Comparison of ENCODE assay signal across 9 cellular contexts in the genomic region with DNA sequence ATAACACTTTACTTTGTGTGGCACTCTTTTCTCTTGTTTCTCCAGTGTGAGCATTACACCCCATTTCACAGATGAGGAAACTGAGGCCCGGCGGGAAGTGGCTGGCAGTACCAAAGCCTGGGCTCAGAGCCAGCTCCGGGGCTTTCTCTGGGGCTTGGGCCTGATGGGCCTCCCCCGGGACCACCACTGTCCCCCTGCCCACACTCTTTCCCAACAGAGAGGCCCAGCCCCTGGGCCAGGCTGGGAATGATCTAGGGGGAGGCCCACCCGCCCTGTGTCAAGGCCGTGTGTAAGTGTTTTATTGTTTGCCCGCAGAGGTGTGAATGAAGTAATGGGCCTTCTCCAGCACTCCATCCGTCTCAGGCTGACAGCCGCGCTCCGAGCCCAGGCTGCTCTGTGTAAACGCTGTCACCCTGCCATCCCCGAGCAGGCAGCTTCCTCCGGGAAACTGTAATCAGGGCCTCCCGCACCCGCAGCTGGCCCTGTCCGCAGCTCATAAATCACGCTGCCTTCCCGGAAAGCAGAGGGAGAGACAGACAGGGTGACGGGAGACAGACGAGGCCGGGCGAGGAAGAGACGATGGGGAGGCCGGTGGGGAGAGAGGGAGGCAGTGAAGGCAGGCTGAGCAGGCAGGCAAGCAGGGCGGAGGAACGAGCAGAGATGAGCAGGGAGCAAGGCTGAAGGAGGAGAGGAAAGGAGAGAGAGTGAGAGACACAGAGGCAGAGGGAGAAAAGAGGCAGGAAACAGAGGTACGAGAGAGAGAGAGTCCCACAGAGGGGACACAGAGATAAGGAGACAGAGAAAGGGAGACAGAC.
A peak's percentile ranks its signal among the peaks of the same experiment; 100 is the strongest.
DNase-seq lines count a peak whose midpoint lies in the region; ATAC-seq and TF ChIP-seq lines count a peak whose summit lies in the region.
"Had no signal": no experiment of that assay in that cellular context is flagged by ENCODE, and none has a peak within 500 bp of the region (broad histone marks: within the 10 kb centered on the region; RNA-seq: fewer than 3 reads in every experiment).

No MANE protein-coding gene starts in this region.

- H3K27me3 Mint-ChIP-seq in chondrocyte (ENCODE audit: low read depth) = peaks cover 55% of the 10 kb centered on the region
- H3K27me3 Mint-ChIP-seq in activated CD8-positive, alpha-beta memory T cell treated with anti-CD3 and anti-CD28 coated beads, Interleukin-2, amount 10 ng/mL, durations not matched to agents 7 days and 5 days = peaks cover 26% of the 10 kb centered on the region

- no peaks in the 10 kb centered on the region for H3K9me3 Mint-ChIP-seq in chondrocyte (ENCODE audit: low read depth)
- no peaks in the 10 kb centered on the region for H3K9me3 Mint-ChIP-seq in activated CD8-positive, alpha-beta memory T cell treated with anti-CD3 and anti-CD28 coated beads, Interleukin-2, amount 10 ng/mL, durations not matched to agents 7 days and 5 days (ENCODE audit: low read depth)
- H3K9me3 Mint-ChIP-seq: stimulated activated naive CD8-positive, alpha-beta T cell treated with anti-CD3 and anti-CD28 coated beads, Interleukin-15, Interleukin-2, amounts not matched to agents 100 ng/mL and 50 ng/mL, for 24 hours had no signal

- no peaks in the 10 kb centered on the region for H4K20me1 ChIP-seq in neural cell (ENCODE audit: insufficient read depth)

- H3K79me2 ChIP-seq in neural cell (replicated peaks; ENCODE audit: insufficient read depth, low read length) = no peaks in the 10 kb centered on the region

- H3K27ac Mint-ChIP-seq in chondrocyte (ENCODE audit: unreplicated experiment) = no peak overlapping the region
- no peak overlapping the region for H3K27ac Mint-ChIP-seq in activated CD8-positive, alpha-beta memory T cell treated with anti-CD3 and anti-CD28 coated beads, Interleukin-2, amount 10 ng/mL, durations not matched to agents 7 days and 5 days
- H3K27ac Mint-ChIP-seq: stimulated activated naive CD8-positive, alpha-beta T cell treated with anti-CD3 and anti-CD28 coated beads, Interleukin-15, Interleukin-2, amounts not matched to agents 100 ng/mL and 50 ng/mL, for 24 hours had no signal

- H3F3A ChIP-seq in neural cell (ENCODE audit: insufficient read depth, low read length, poor library complexity, severe bottlenecking) = no peaks in the 10 kb centered on the region

- no peaks in the 10 kb centered on the region for H3K36me3 ChIP-seq in neural cell (ENCODE audit: insufficient read depth, low read length)

- no peaks in the 10 kb centered on the region for H3K27me3 ChIP-seq in neural cell (ENCODE audit: insufficient read depth, low read depth, low read length)

- H3K4me3 Mint-ChIP-seq in chondrocyte (ENCODE audit: unreplicated experiment) = peak overlapping the region; percentile 41
- H3K4me3 Mint-ChIP-seq in activated CD8-positive, alpha-beta memory T cell treated with anti-CD3 and anti-CD28 coated beads, Interleukin-2, amount 10 ng/mL, durations not matched to agents 7 days and 5 days = no peak overlapping the region
- H3K4me3 Mint-ChIP-seq: stimulated activated naive CD8-positive, alpha-beta T cell treated with anti-CD3 and anti-CD28 coated beads, Interleukin-15, Interleukin-2, amounts not matched to agents 100 ng/mL and 50 ng/mL, for 24 hours had no signal

- peak; percentile 90 for TF ChIP-seq EP300 in neural cell (conservative IDR thresholded peaks at IDR 0.05; ENCODE audit: poor library complexity, severe bottlenecking)

- H3K4me1 Mint-ChIP-seq in chondrocyte (ENCODE audit: low read depth) = no peaks in the 10 kb centered on the region
- no peaks in the 10 kb centered on the region for H3K4me1 Mint-ChIP-seq in activated CD8-positive, alpha-beta memory T cell treated with anti-CD3 and anti-CD28 coated beads, Interleukin-2, amount 10 ng/mL, durations not matched to agents 7 days and 5 days

- H3K9me2 ChIP-seq in neural cell (ENCODE audit: insufficient read depth, low read length) = no peaks in the 10 kb centered on the region

- peak; percentile 95 for DNase-seq in DMS53 (lab: John Stamatoyannopoulos, UW)
- DNase-seq in NCI-H2029 (lab: John Stamatoyannopoulos, UW) = peak; percentile 47
- DNase-seq in chondrocyte (ENCODE audit: low spot score) = peak; percentile 80
- DNase-seq in activated CD8-positive, alpha-beta memory T cell treated with anti-CD3 and anti-CD28 coated beads, Interleukin-2, amount 10 ng/mL, durations not matched to agents 7 days and 5 days = no peak
- no peak for DNase-seq in activated CD4-positive, alpha-beta T cell treated with anti-CD3 and anti-CD28 coated beads, Interleukin-2, amount 50 U/mL, for 48 hours

- no peak for TF ChIP-seq CTCF in chondrocyte (IDR thresholded peaks at IDR 0.05)
- TF ChIP-seq CTCF in neural cell (IDR thresholded peaks at IDR 0.05; ENCODE audit: poor library complexity, severe bottlenecking) = no peak

- peak overlapping the region; percentile 54 for H3K4me3 ChIP-seq in neural cell (ENCODE audit: low read length)

- H3K9me3 ChIP-seq in neural cell (ENCODE audit: low read length) = no peaks in the 10 kb centered on the region

- no peak for ATAC-seq in activated CD8-positive, alpha-beta memory T cell treated with anti-CD3 and anti-CD28 coated beads, Interleukin-2, amount 10 ng/mL, durations not matched to agents 7 days and 5 days
- ATAC-seq in GM19395 (IDR thresholded peaks at IDR 0.05; ENCODE audit: unreplicated experiment) (no peak), HG02763 (IDR thresholded peaks at IDR 0.05; ENCODE audit: unreplicated experiment) (no peak)

- H2AFZ ChIP-seq in neural cell (ENCODE audit: low read depth, low read length) = peak overlapping the region; percentile 99

- H3K36me3 Mint-ChIP-seq in chondrocyte (ENCODE audit: low read depth) = peaks cover 2% of the 10 kb centered on the region
- H3K36me3 Mint-ChIP-seq in activated CD8-positive, alpha-beta memory T cell treated with anti-CD3 and anti-CD28 coated beads, Interleukin-2, amount 10 ng/mL, durations not matched to agents 7 days and 5 days = no peaks in the 10 kb centered on the region

- peak overlapping the region; percentile 48 for H3K4me2 ChIP-seq in neural cell (ENCODE audit: low read length)

- peak overlapping the region; percentile 99 for H3K27ac ChIP-seq in neural cell (ENCODE audit: low read length)

- H3K9ac ChIP-seq in neural cell (ENCODE audit: low read length) = peak overlapping the region; percentile 84

- CTCF ChIA-PET in activated CD8-positive, alpha-beta memory T cell treated with anti-CD3 and anti-CD28 coated beads, Interleukin-2, amount 10 ng/mL, durations not matched to agents 7 days and 5 days (lab: Charles Lee) = no interaction called here

- TF ChIP-seq RAD21 in neural cell (conservative IDR thresholded peaks at IDR 0.05) = peak; percentile 48

TF ChIP-seq in neural cell, 6 proteins besides CTCF, POLR2A, EP300 and RAD21:
- peak; percentile 79 for TF ChIP-seq TAF1 (IDR thresholded peaks at IDR 0.05; ENCODE audit: low read depth)
- no peak for TF ChIP-seq EZH2 (IDR thresholded peaks at IDR 0.05; ENCODE audit: borderline replicate concordance, insufficient read depth, low read length, poor library complexity, severe bottlenecking)
- TF ChIP-seq, protein P1, sequence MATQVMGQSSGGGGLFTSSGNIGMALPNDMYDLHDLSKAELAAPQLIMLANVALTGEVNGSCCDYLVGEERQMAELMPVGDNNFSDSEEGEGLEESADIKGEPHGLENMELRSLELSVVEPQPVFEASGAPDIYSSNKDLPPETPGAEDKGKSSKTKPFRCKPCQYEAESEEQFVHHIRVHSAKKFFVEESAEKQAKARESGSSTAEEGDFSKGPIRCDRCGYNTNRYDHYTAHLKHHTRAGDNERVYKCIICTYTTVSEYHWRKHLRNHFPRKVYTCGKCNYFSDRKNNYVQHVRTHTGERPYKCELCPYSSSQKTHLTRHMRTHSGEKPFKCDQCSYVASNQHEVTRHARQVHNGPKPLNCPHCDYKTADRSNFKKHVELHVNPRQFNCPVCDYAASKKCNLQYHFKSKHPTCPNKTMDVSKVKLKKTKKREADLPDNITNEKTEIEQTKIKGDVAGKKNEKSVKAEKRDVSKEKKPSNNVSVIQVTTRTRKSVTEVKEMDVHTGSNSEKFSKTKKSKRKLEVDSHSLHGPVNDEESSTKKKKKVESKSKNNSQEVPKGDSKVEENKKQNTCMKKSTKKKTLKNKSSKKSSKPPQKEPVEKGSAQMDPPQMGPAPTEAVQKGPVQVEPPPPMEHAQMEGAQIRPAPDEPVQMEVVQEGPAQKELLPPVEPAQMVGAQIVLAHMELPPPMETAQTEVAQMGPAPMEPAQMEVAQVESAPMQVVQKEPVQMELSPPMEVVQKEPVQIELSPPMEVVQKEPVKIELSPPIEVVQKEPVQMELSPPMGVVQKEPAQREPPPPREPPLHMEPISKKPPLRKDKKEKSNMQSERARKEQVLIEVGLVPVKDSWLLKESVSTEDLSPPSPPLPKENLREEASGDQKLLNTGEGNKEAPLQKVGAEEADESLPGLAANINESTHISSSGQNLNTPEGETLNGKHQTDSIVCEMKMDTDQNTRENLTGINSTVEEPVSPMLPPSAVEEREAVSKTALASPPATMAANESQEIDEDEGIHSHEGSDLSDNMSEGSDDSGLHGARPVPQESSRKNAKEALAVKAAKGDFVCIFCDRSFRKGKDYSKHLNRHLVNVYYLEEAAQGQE (IDR thresholded peaks at IDR 0.05; ENCODE audit: borderline replicate concordance) = peak; percentile 93
- peak; percentile 19 for TF ChIP-seq MXI1 (conservative IDR thresholded peaks at IDR 0.05; ENCODE audit: poor library complexity, severe bottlenecking)
- peak; percentile 45 for TF ChIP-seq SMC3 (conservative IDR thresholded peaks at IDR 0.05; ENCODE audit: poor library complexity)
- TF ChIP-seq POLR2AphosphoS5 (IDR thresholded peaks at IDR 0.05) = peak; percentile 86

Comparison
In these comparisons a context has a peak if more than half of its experiments do, and no peak if none do; other contexts are left out.
1. DNase-seq: peak in DMS53 (single experiment), NCI-H2029 (single experiment) and chondrocyte (single experiment); none in activated CD8-positive, alpha-beta memory T cell treated with anti-CD3 and anti-CD28 coated beads, Interleukin-2, amount 10 ng/mL, durations not matched to agents 7 days and 5 days (single experiment) and activated CD4-positive, alpha-beta T cell treated with anti-CD3 and anti-CD28 coated beads, Interleukin-2, amount 50 U/mL, for 48 hours (0 of 2).